In genomic region chr17:41049110-41049509, GRCh38 we compare ENCODE assay signal across 15 cellular contexts. TPM values are rescaled to one million over a fixed set of nuclear protein-coding genes. Genes with fewer than 3 reads are reported as not detected.
A peak's percentile ranks its signal among the peaks of the same experiment; 100 is the strongest.
DNase-seq lines count a peak whose midpoint lies in the region; ATAC-seq and TF ChIP-seq lines count a peak whose summit lies in the region.
"Had no signal": no experiment of that assay in that cellular context is flagged by ENCODE, and none has a peak within 500 bp of the region (broad histone marks: within the 10 kb centered on the region; RNA-seq: fewer than 3 reads in every experiment).

No MANE protein-coding gene starts in this region.

- H3K36me3 Mint-ChIP-seq in osteocyte (ENCODE audit: unreplicated experiment): peaks cover 4% of the 10 kb centered on the region
- H3K36me3 Mint-ChIP-seq: memory B cell had no signal

- DNase-seq in EH (ENCODE audit: low read depth) (peak; percentile 96), M059J (ENCODE audit: low read depth) (peak; percentile 96), choroid plexus epithelial cell (ENCODE audit: low read depth) (peak; percentile 69), osteocyte (ENCODE audit: extremely low spot score, unreplicated experiment) (no peak), DMS153 treated with DMSO at 0.1 percent for 48 hours (lab: John Stamatoyannopoulos, UW; ENCODE audit: unreplicated experiment) (no peak), H4 (ENCODE audit: low spot score) (no peak)
- DNase-seq: body of pancreas; CD4-positive, alpha-beta T cell; NCI-H1417 treated with DMSO at 0.1 percent for 48 hours; NCI-H774 had no signal

- TF ChIP-seq CTCF in choroid plexus epithelial cell (conservative IDR thresholded peaks at IDR 0.05; ENCODE audit: low read depth, low read length): no peak
- no peak for TF ChIP-seq CTCF in osteocyte (IDR thresholded peaks at IDR 0.05)

- no peak overlapping the region for H3K4me3 ChIP-seq in choroid plexus epithelial cell (ENCODE audit: low read depth, low read length)
- H3K4me3 ChIP-seq: body of pancreas, GM23338 had no signal

- peaks cover 4% of the 10 kb centered on the region for H3K9me3 Mint-ChIP-seq in osteocyte (ENCODE audit: unreplicated experiment)
- H3K9me3 Mint-ChIP-seq: CD4-positive, alpha-beta T cell had no signal

- H3K27me3 Mint-ChIP-seq in osteocyte (ENCODE audit: unreplicated experiment): no peaks in the 10 kb centered on the region

- peaks cover 24% of the 10 kb centered on the region for H3K4me1 Mint-ChIP-seq in osteocyte (ENCODE audit: unreplicated experiment)

- peak overlapping the region; percentile 87 for H3K27ac Mint-ChIP-seq in osteocyte (ENCODE audit: unreplicated experiment)
- H3K27ac Mint-ChIP-seq: activated T-helper 1 cell treated with anti-CD3 and anti-CD28 coated beads, Interleukin-12 subunit alpha, Interleukin-12 subunit beta, Interleukin-2, Interleukin-4 antibody, amounts not matched to agents 30 ng/mL and 10 ng/mL and 1 ng/mL, durations not matched to agents 14 hours and 24 hours and 36 hours; CD4-positive, alpha-beta T cell; GM23338; memory B cell had no signal

- no peak overlapping the region for H3K4me3 Mint-ChIP-seq in osteocyte (ENCODE audit: unreplicated experiment)
- H3K4me3 Mint-ChIP-seq: activated T-helper 1 cell treated with anti-CD3 and anti-CD28 coated beads, Interleukin-12 subunit alpha, Interleukin-12 subunit beta, Interleukin-2, Interleukin-4 antibody, amounts not matched to agents 30 ng/mL and 10 ng/mL and 1 ng/mL, durations not matched to agents 14 hours and 24 hours and 36 hours; CD4-positive, alpha-beta T cell; GM23338; memory B cell had no signal

- ATAC-seq in GM21576 (IDR thresholded peaks at IDR 0.05; ENCODE audit: unreplicated experiment) (no peak), HG03025 (IDR thresholded peaks at IDR 0.05; ENCODE audit: low FRiP score, unreplicated experiment) (no peak)
- ATAC-seq: body of pancreas, GM23338 had no signal

RNA-seq across cellular contexts. Expression of gene KRTAP2-1, which starts 2.0 kb away (rescaled TPM):
- total RNA-seq in M059J (2014; rRNA removed; shearing (Covaris generic)): not detected in 2 replicates
- total RNA-seq in osteocyte: not detected in 2 replicates
- not detected in 2 replicates for total RNA-seq in H4 (2014; rRNA removed; shearing (Covaris generic))
- total RNA-seq: activated T-helper 1 cell treated with anti-CD3 and anti-CD28 coated beads, Interleukin-12 subunit alpha, Interleukin-12 subunit beta, Interleukin-2, Interleukin-4 antibody, amounts not matched to agents 30 ng/mL and 10 ng/mL and 1 ng/mL, durations not matched to agents 14 hours and 24 hours and 36 hours; body of pancreas; CD4-positive, alpha-beta T cell; GM23338 had no signal

RNA-seq across cellular contexts. Expression of gene KRTAP2-2, which starts 5.9 kb away (rescaled TPM):
- not detected in 2 replicates for total RNA-seq in M059J (2014; rRNA removed; shearing (Covaris generic))
- not detected in 2 replicates for total RNA-seq in osteocyte
- not detected in 2 replicates for total RNA-seq in H4 (2014; rRNA removed; shearing (Covaris generic))
- total RNA-seq: activated T-helper 1 cell treated with anti-CD3 and anti-CD28 coated beads, Interleukin-12 subunit alpha, Interleukin-12 subunit beta, Interleukin-2, Interleukin-4 antibody, amounts not matched to agents 30 ng/mL and 10 ng/mL and 1 ng/mL, durations not matched to agents 14 hours and 24 hours and 36 hours; body of pancreas; CD4-positive, alpha-beta T cell; GM23338 had no signal

RNA-seq across cellular contexts. Expression of gene KRTAP1-1, which starts 7.9 kb away (rescaled TPM):
- not detected in 2 replicates for total RNA-seq in M059J (2014; rRNA removed; shearing (Covaris generic))
- total RNA-seq in osteocyte: not detected in 2 replicates
- total RNA-seq in H4 (2014; rRNA removed; shearing (Covaris generic)): not detected in 2 replicates
- total RNA-seq: activated T-helper 1 cell treated with anti-CD3 and anti-CD28 coated beads, Interleukin-12 subunit alpha, Interleukin-12 subunit beta, Interleukin-2, Interleukin-4 antibody, amounts not matched to agents 30 ng/mL and 10 ng/mL and 1 ng/mL, durations not matched to agents 14 hours and 24 hours and 36 hours; body of pancreas; CD4-positive, alpha-beta T cell; GM23338 had no signal

RNA-seq across cellular contexts. Expression of gene KRTAP2-3, which starts 10.8 kb away (rescaled TPM):
- total RNA-seq in M059J (2014; rRNA removed; shearing (Covaris generic)): 0.34 and 3.2 TPM in 2 replicates
- total RNA-seq in osteocyte: not detected in 2 replicates
- 0.21 TPM in 1 of 2 replicates, not detected in the other for total RNA-seq in H4 (2014; rRNA removed; shearing (Covaris generic))
- total RNA-seq: activated T-helper 1 cell treated with anti-CD3 and anti-CD28 coated beads, Interleukin-12 subunit alpha, Interleukin-12 subunit beta, Interleukin-2, Interleukin-4 antibody, amounts not matched to agents 30 ng/mL and 10 ng/mL and 1 ng/mL, durations not matched to agents 14 hours and 24 hours and 36 hours; body of pancreas; CD4-positive, alpha-beta T cell; GM23338 had no signal

RNA-seq across cellular contexts. Expression of gene KRTAP1-3, which starts 14.4 kb away (rescaled TPM):
- total RNA-seq in M059J (2014; rRNA removed; shearing (Covaris generic)): not detected in 2 replicates
- not detected in 2 replicates for total RNA-seq in osteocyte
- not detected in 2 replicates for total RNA-seq in H4 (2014; rRNA removed; shearing (Covaris generic))
- total RNA-seq: activated T-helper 1 cell treated with anti-CD3 and anti-CD28 coated beads, Interleukin-12 subunit alpha, Interleukin-12 subunit beta, Interleukin-2, Interleukin-4 antibody, amounts not matched to agents 30 ng/mL and 10 ng/mL and 1 ng/mL, durations not matched to agents 14 hours and 24 hours and 36 hours; body of pancreas; CD4-positive, alpha-beta T cell; GM23338 had no signal

Comparison
In these comparisons a context has a peak if more than half of its experiments do, and no peak if none do; other contexts are left out.
1. DNase-seq: peak in EH (single experiment), M059J (single experiment) and choroid plexus epithelial cell (single experiment); none in osteocyte (single experiment), DMS153 treated with DMSO at 0.1 percent for 48 hours (single experiment) and H4 (single experiment).